ENCODE assay signal across 9 cellular contexts in the genomic region with DNA sequence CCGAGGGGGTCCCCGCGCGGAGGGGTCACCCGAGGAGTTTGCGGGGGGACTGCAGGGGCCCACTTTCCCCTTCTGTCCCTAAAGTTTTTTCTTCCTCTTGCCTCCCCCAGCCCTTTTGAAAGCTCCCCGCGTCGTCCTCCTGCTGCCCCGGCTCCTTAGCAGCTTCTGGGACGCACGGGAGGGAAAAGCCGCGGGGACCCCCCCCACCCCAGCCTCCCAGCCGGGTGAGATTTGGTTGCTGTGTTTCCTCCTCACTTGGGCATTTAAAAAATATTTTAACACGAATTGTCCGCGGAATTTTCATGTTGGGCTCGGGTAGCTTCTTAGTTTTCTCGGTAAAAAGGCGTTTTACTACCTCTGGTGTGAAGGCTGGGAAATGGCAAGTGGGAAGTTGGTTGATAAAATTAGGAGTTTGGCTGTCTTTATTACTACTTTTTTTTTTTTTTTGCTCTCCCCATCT. TPM values are rescaled to one million over a fixed set of nuclear protein-coding genes. Genes with fewer than 3 reads are reported as not detected.
DNase-seq lines count a peak whose midpoint lies in the region; ATAC-seq, FAIRE-seq and TF ChIP-seq lines count a peak whose summit lies in the region.
"Had no signal": no experiment of that assay in that cellular context is flagged by ENCODE, and none has a peak within 500 bp of the region (broad histone marks: within the 10 kb centered on the region; RNA-seq: fewer than 3 reads in every experiment).

No MANE protein-coding gene starts in this region.

- H3K9me3 ChIP-seq in OCI-LY7 (ENCODE audit: low read length) (no peaks in the 10 kb centered on the region), right lobe of liver (no peaks in the 10 kb centered on the region), stomach smooth muscle (ENCODE audit: control insufficient read depth in 2 of 2, low read length in 2 of 2) (no peaks in the 10 kb centered on the region)

- BruUV-seq in OCI-LY7 (replicated peaks; lab: Mats Ljungman, UMichigan) = no TSS peak

- H3K27ac ChIP-seq in OCI-LY7 (ENCODE audit: low read depth, low read length, poor library complexity, severe bottlenecking) (peak overlapping the region; percentile 80), right lobe of liver (peak overlapping the region; percentile 78 to 92 (median 84)), stomach smooth muscle (ENCODE audit: low read length) (peak overlapping the region; percentile 81)

- peaks cover 21% of the 10 kb centered on the region for H4K20me1 ChIP-seq in OCI-LY7 (ENCODE audit: insufficient read depth, low read length)

- peaks cover 49% of the 10 kb centered on the region for H3K4me1 ChIP-seq in OCI-LY7 (ENCODE audit: insufficient read depth, low read length, poor library complexity, severe bottlenecking)
- H3K4me1 ChIP-seq in right lobe of liver = peaks cover 0 to 28% (median 0%) of the 10 kb centered on the region in 4 donors
- peaks cover 5% of the 10 kb centered on the region for H3K4me1 ChIP-seq in stomach smooth muscle (ENCODE audit: control insufficient read depth, insufficient read depth, low read length)

- no peak for TF ChIP-seq POLR2A in right lobe of liver (IDR thresholded peaks at IDR 0.05)

- peak overlapping the region; percentile 82 for H3K4me3 ChIP-seq in OCI-LY7 (ENCODE audit: low read depth, low read length, poor library complexity, severe bottlenecking)
- H3K4me3 ChIP-seq in cardiac fibroblast (replicated peaks in 1 of 2; ENCODE audit: low read depth in 2 of 2, low read length in 2 of 2) = peak overlapping the region; percentile 90 to 93
- peak overlapping the region; percentile 90 to 95 (median 92) for H3K4me3 ChIP-seq in right lobe of liver
- peak overlapping the region; percentile 54 to 83 for H3K4me3 ChIP-seq in stomach smooth muscle (ENCODE audit: low read length in 2 of 2)

- CTCF ChIA-PET in OCI-LY7 (lab: Charles Lee; ENCODE audit: unreplicated experiment) = interaction anchor here (1.0 to 1.8 kb wide), 2 partner anchors 9 to 15 kb away, joined by 3 to 8 read pairs; no protein-coding TSS in a partner anchor

- WGBS in right lobe of liver (ENCODE audit: insufficient coverage, low coverage, low lambda C conversion rate, missing lambda C conversion rate) = 1% methylated on average over 16 of the region's 21 CpGs

- DNase-seq in NCI-H510A treated with DMSO at 0.1 percent for 48 hours (lab: John Stamatoyannopoulos, UW) (peak; percentile 24), NCI-H510A (lab: John Stamatoyannopoulos, UW) (no peak), OCI-LY7 (ENCODE audit: low spot score) (no peak), cardiac fibroblast (ENCODE audit: low read depth in 2 of 2) (peak; percentile 7 to 22), right lobe of liver (peak in 1 of 3 donors; percentile 49), frontal cortex (ENCODE audit: low spot score in 2 of 2) (no peak)

- H2AFZ ChIP-seq in OCI-LY7 (ENCODE audit: low read length) = no peak overlapping the region

- FAIRE-seq in frontal cortex (lab: Jason Lieb, UNC) = no peak
- FAIRE-seq: colon had no signal

- H3K4me2 ChIP-seq in OCI-LY7 (ENCODE audit: low read length) = peak overlapping the region; percentile 81

- H3K79me2 ChIP-seq in OCI-LY7 (ENCODE audit: insufficient read depth, low read depth, low read length) = peaks cover 70% of the 10 kb centered on the region

- peaks cover 18% of the 10 kb centered on the region for H3K36me3 ChIP-seq in OCI-LY7 (ENCODE audit: insufficient read depth, low read length)
- H3K36me3 ChIP-seq in right lobe of liver = no peaks in the 10 kb centered on the region
- no peaks in the 10 kb centered on the region for H3K36me3 ChIP-seq in stomach smooth muscle (ENCODE audit: control insufficient read depth in 2 of 2, insufficient read depth in 2 of 2, low read length in 2 of 2)

- no peaks in the 10 kb centered on the region for H3K9me2 ChIP-seq in OCI-LY7 (ENCODE audit: insufficient read depth, low read length)

- TF ChIP-seq CTCF in OCI-LY7 (conservative IDR thresholded peaks at IDR 0.05; ENCODE audit: low read length) = no peak
- TF ChIP-seq CTCF in cardiac fibroblast (IDR thresholded peaks at IDR 0.05; ENCODE audit: low read depth, low read length) = no peak
- no peak for TF ChIP-seq CTCF in right lobe of liver (IDR thresholded peaks at IDR 0.05)

- POLR2A ChIA-PET in OCI-LY7 (lab: Charles Lee) = interaction anchor here (0.5 to 4.1 kb wide), 19 partner anchors 10 to 240 kb away, joined by 3 to 47 read pairs (median 8); no protein-coding TSS in a partner anchor

- peak; percentile 26 to 50 (median 36) for ATAC-seq in right lobe of liver
- no peak for ATAC-seq in GM21717 (IDR thresholded peaks at IDR 0.05; ENCODE audit: unreplicated experiment)

- intact Hi-C loops in OCI-LY7 (cut with micrococcal nuclease; ENCODE audit: unreplicated experiment) (loop anchor here (2.0 to 5.0 kb wide), 5 partner anchors 50 to 230 kb away; no protein-coding TSS in a partner anchor), right lobe of liver (cut with DNase I) (no loop called here)

- H3K27me3 ChIP-seq in right lobe of liver (no peaks in the 10 kb centered on the region), stomach smooth muscle (ENCODE audit: control insufficient read depth in 1 of 2, insufficient read depth in 2 of 2, low read length in 2 of 2) (no peaks in the 10 kb centered on the region)

- peak overlapping the region; percentile 81 to 85 for H3K9ac ChIP-seq in stomach smooth muscle (ENCODE audit: low read length in 2 of 2)

RNA-seq across cellular contexts. Expression of gene NCOA3, which starts 0.6 kb away (rescaled TPM):
- 45.4 and 50.5 TPM in 2 replicates for total RNA-seq in OCI-LY7 (2014; rRNA removed; shearing (Covaris generic))
- total RNA-seq in OCI-LY7 (2022) = 75.6 and 86.5 TPM in 2 replicates
- 10 to 100 TPM; 11.2 to 15.1 (median 13.8) TPM for total RNA-seq in right lobe of liver
- total RNA-seq in frontal cortex = 42.0 TPM

Comparison
In these comparisons a context has a peak if more than half of its experiments do, and no peak if none do; other contexts are left out.
1. DNase-seq: peak in NCI-H510A treated with DMSO at 0.1 percent for 48 hours (single experiment) and cardiac fibroblast (2 of 2); none in NCI-H510A (single experiment), OCI-LY7 (single experiment) and frontal cortex (0 of 2).
2. Peak in every context shown above with its lines, with median percentiles within 50 percentile points of each other: H3K27ac ChIP-seq and H3K4me3 ChIP-seq.